In the genomic region with DNA sequence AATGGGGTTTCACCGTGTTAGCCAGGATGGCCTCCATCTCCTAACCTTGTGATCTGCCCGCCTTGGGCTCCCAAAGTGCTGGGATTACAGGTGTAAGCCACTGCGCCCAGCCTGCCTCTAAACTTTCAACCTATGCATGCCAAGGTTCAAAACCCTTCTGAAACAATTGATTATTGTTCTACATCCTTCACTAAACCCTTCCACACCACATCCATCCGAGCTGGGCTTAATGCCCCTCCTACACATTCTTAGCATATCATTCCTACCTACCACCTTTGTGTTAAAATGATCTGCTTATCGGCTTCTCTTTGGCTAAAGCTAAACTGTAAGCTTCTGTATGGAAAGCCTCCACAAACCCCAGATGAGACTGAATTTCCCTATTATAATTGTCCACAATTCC, we compare ENCODE assay signal across 22 cellular contexts. TPM values are rescaled to one million over a fixed set of nuclear protein-coding genes. Genes with fewer than 3 reads are reported as not detected.
A peak's percentile ranks its signal among the peaks of the same experiment; 100 is the strongest.
DNase-seq lines count a peak whose midpoint lies in the region; ATAC-seq, FAIRE-seq and TF ChIP-seq lines count a peak whose summit lies in the region.
"Had no signal": no experiment of that assay in that cellular context is flagged by ENCODE, and none has a peak within 500 bp of the region (broad histone marks: within the 10 kb centered on the region; RNA-seq: fewer than 3 reads in every experiment).

No MANE protein-coding gene starts in this region.

- ATAC-seq in WTC11 (peak; percentile 72), memory B cell (ENCODE audit: low read depth) (no peak), GM21737 (IDR thresholded peaks at IDR 0.05; ENCODE audit: unreplicated experiment) (no peak), Right ventricle myocardium inferior (no peak)
- ATAC-seq: SK-N-SH treated with all-trans-retinoic acid at 6 μM for 48 hours had no signal

- intact Hi-C loops in Right ventricle myocardium inferior (cut with DNase I), result no loop called here

- CTCF ChIA-PET in WTC11 (lab: Charles Lee), result no interaction called here

- TF ChIP-seq POLR2A in GM12892 (IDR thresholded peaks at IDR 0.05; ENCODE audit: low read depth, low read length), result no peak

- no peak for TF ChIP-seq CTCF in WTC11 (IDR thresholded peaks at IDR 0.05)

- no peaks in the 10 kb centered on the region for H3K9me3 Mint-ChIP-seq in WTC11
- no peaks in the 10 kb centered on the region for H3K9me3 Mint-ChIP-seq in memory B cell

- H3K27ac Mint-ChIP-seq in WTC11 (peak overlapping the region; percentile 6; the same call in 1 of the 2 replicates), memory B cell (peak overlapping the region; percentile 18)
- H3K27ac Mint-ChIP-seq: CD4-positive, alpha-beta memory T cell had no signal

- H3K4me1 Mint-ChIP-seq in WTC11 (peaks cover 40% of the 10 kb centered on the region), memory B cell (peaks cover 7% of the 10 kb centered on the region)

- H3K27me3 Mint-ChIP-seq in WTC11 (ENCODE audit: low read depth) (peaks cover 3% of the 10 kb centered on the region; the same call in 1 of the 2 replicates), memory B cell (peaks cover 2% of the 10 kb centered on the region)

- H3K4me3 Mint-ChIP-seq in WTC11 (no peak overlapping the region), memory B cell (no peak overlapping the region)
- H3K4me3 Mint-ChIP-seq: CD4-positive, alpha-beta memory T cell had no signal

- no peaks in the 10 kb centered on the region for H3K36me3 Mint-ChIP-seq in WTC11
- peaks cover 4% of the 10 kb centered on the region for H3K36me3 Mint-ChIP-seq in memory B cell
- H3K36me3 Mint-ChIP-seq: CD4-positive, alpha-beta memory T cell had no signal

- POLR2A ChIA-PET in WTC11 (lab: Charles Lee), result interaction anchor here (0.7 kb wide), 1 partner anchor 117 kb away, joined by 6 read pairs; no protein-coding TSS in a partner anchor

- peak; percentile 60 for FAIRE-seq in GM12892 (lab: Jason Lieb, UNC)
- FAIRE-seq: GM18507, RCC 7860 had no signal

- DNase-seq in GM12892 (ENCODE audit: insufficient read length) (no peak), WTC11 (ENCODE audit: low spot score) (no peak), memory B cell (ENCODE audit: low spot score in 2 of 2) (no peak), MV-4-11 (lab: John Stamatoyannopoulos, UW) (no peak), Right ventricle myocardium inferior (ENCODE audit: missing footprints) (no peak), 8988T (no peak)
- DNase-seq: C1 segment of cervical spinal cord; CD4-positive, alpha-beta memory T cell; COR-L47; DMS79 treated with DMSO at 0.1 percent for 48 hours; KBM-7; NCI-H1105 treated with DMSO at 0.1 percent for 48 hours; NCI-H146; NCI-H1930; NCI-H2107; NCI-H446; NCI-H524 treated with DMSO at 0.1 percent for 48 hours; NCI-H774 had no signal

TF ChIP-seq in WTC11, 78 proteins besides CTCF, POLR2A, EP300 and RAD21:
- TF ChIP-seq SMAD4 (CRISPR knock-in tag; IDR thresholded peaks at IDR 0.05) (no peak), NFATC4 (CRISPR knock-in tag; IDR thresholded peaks at IDR 0.05) (no peak), ZNF416 (CRISPR knock-in tag; IDR thresholded peaks at IDR 0.05) (no peak), SMAD3 (CRISPR knock-in tag; IDR thresholded peaks at IDR 0.05; ENCODE audit: borderline replicate concordance) (no peak), ESRRA (CRISPR knock-in tag; IDR thresholded peaks at IDR 0.05; ENCODE audit: borderline replicate concordance) (no peak), PRRX2 (CRISPR knock-in tag; IDR thresholded peaks at IDR 0.05) (no peak), OVOL2 (CRISPR knock-in tag; IDR thresholded peaks at IDR 0.05; ENCODE audit: borderline replicate concordance) (no peak), ZMAT4 (CRISPR knock-in tag; IDR thresholded peaks at IDR 0.05) (no peak), FOXJ3 (CRISPR knock-in tag; IDR thresholded peaks at IDR 0.05; ENCODE audit: borderline replicate concordance) (no peak), TEAD4 (CRISPR knock-in tag; IDR thresholded peaks at IDR 0.05) (no peak), NR1H2 (CRISPR knock-in tag; IDR thresholded peaks at IDR 0.05) (no peak), ELF4 (CRISPR knock-in tag; IDR thresholded peaks at IDR 0.05; ENCODE audit: low read depth) (no peak)
- TF ChIP-seq, protein P1, sequence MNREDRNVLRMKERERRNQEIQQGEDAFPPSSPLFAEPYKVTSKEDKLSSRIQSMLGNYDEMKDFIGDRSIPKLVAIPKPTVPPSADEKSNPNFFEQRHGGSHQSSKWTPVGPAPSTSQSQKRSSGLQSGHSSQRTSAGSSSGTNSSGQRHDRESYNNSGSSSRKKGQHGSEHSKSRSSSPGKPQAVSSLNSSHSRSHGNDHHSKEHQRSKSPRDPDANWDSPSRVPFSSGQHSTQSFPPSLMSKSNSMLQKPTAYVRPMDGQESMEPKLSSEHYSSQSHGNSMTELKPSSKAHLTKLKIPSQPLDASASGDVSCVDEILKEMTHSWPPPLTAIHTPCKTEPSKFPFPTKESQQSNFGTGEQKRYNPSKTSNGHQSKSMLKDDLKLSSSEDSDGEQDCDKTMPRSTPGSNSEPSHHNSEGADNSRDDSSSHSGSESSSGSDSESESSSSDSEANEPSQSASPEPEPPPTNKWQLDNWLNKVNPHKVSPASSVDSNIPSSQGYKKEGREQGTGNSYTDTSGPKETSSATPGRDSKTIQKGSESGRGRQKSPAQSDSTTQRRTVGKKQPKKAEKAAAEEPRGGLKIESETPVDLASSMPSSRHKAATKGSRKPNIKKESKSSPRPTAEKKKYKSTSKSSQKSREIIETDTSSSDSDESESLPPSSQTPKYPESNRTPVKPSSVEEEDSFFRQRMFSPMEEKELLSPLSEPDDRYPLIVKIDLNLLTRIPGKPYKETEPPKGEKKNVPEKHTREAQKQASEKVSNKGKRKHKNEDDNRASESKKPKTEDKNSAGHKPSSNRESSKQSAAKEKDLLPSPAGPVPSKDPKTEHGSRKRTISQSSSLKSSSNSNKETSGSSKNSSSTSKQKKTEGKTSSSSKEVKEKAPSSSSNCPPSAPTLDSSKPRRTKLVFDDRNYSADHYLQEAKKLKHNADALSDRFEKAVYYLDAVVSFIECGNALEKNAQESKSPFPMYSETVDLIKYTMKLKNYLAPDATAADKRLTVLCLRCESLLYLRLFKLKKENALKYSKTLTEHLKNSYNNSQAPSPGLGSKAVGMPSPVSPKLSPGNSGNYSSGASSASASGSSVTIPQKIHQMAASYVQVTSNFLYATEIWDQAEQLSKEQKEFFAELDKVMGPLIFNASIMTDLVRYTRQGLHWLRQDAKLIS (CRISPR knock-in tag; IDR thresholded peaks at IDR 0.05; ENCODE audit: borderline replicate concordance), result no peak
- TF ChIP-seq, protein P2, sequence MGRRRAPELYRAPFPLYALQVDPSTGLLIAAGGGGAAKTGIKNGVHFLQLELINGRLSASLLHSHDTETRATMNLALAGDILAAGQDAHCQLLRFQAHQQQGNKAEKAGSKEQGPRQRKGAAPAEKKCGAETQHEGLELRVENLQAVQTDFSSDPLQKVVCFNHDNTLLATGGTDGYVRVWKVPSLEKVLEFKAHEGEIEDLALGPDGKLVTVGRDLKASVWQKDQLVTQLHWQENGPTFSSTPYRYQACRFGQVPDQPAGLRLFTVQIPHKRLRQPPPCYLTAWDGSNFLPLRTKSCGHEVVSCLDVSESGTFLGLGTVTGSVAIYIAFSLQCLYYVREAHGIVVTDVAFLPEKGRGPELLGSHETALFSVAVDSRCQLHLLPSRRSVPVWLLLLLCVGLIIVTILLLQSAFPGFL (CRISPR knock-in tag; IDR thresholded peaks at IDR 0.05; ENCODE audit: borderline replicate concordance), result no peak
- TF ChIP-seq, protein P3, sequence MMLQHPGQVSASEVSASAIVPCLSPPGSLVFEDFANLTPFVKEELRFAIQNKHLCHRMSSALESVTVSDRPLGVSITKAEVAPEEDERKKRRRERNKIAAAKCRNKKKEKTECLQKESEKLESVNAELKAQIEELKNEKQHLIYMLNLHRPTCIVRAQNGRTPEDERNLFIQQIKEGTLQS (CRISPR knock-in tag; conservative IDR thresholded peaks at IDR 0.05), result no peak

RNA-seq across cellular contexts. Expression of gene DOCK7, which starts 40.8 kb away (rescaled TPM):
- 19.7 TPM for polyA plus RNA-seq in GM12892 (2012; ENCODE audit: missing spikeins)
- total RNA-seq in WTC11 (2021) (34.2 to 34.7 TPM (median 34.7 TPM) in 3 replicates), Right ventricle myocardium inferior (8.5 TPM)

RNA-seq across cellular contexts. Expression of gene ATG4C, which starts 55.0 kb away (rescaled TPM):
- 10.5 TPM for polyA plus RNA-seq in GM12892 (2012; ENCODE audit: missing spikeins)
- total RNA-seq in WTC11 (2021), result 16.6 to 18.3 TPM (median 18.0 TPM) in 3 replicates
- total RNA-seq in Right ventricle myocardium inferior, result 9.4 TPM
